In the genomic region with DNA sequence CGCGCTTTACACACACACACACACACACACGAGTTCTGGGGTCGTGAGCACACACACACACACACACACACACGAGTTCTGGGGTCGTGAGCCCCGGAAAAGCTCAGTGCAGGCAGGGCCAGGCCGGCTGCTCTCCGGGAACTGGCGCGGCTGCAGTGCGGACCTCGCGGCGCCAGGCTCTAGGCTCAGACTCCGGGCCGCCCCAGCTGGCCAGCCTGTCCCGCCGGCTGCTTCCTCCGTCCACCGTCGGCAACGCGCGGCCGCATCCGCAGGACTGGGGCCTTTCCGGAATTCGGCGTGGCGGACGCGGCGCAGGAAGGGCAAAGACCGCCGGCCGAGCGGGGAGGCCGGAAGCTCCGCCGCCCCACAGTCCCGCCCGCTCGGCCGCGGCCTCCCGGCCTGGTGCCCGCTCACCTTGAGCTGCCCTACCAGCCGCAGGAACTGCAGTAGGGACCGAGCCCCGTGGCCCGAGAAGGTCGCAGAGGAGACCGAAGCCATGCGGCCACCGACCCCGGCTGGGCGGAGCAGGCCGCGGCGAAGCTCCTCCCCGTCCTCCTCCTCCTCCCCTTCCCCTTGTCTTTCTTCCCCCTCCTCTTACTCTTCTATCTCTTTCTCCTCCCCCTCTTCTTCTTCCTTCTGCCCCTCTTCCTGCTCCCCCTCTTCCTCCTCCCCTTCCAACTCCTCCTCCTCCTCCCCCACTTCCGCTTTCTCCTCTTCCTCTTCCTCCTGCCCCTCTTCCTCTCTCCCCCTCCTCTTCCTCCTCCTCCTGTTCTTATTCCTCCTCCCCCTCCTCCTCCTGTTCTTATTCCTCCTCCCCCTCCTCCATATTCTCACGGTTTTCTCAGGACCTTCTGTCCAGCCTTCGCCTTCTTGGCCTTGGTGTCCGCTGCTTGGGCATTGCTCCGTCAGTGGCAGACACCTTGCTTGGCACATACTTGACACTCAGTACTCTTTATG, we compare ENCODE assay signal across 1 cellular context.
A peak's percentile ranks its signal among the peaks of the same experiment; 100 is the strongest.
TF ChIP-seq lines count a peak whose summit lies in the region.

A gene with protein sequence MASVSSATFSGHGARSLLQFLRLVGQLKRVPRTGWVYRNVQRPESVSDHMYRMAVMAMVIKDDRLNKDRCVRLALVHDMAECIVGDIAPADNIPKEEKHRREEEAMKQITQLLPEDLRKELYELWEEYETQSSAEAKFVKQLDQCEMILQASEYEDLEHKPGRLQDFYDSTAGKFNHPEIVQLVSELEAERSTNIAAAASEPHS (minus strand): TSS at position 533 of the 957 bp plus-strand sequence. CDS start 35 bp downstream, at position 498.

TF ChIP-seq in HepG2, 621 proteins besides CTCF, POLR2A, EP300 and RAD21 (continued from another document and continues in another):
- TF ChIP-seq ZNF160 (CRISPR knock-in tag; IDR thresholded peaks at IDR 0.05) = peak; percentile 77; the same call in 1 of the 2 replicates
- peak; percentile 98 for TF ChIP-seq ZSCAN12 (CRISPR knock-in tag; IDR thresholded peaks at IDR 0.05)
- TF ChIP-seq ZNF367 (CRISPR knock-in tag; IDR thresholded peaks at IDR 0.05; ENCODE audit: borderline replicate concordance) = 0 out of 2 replicates have a peak, but pooled peaks have one; percentile 44
- no peak; the same call in 1 of the 2 replicates for TF ChIP-seq CHCHD3 (CRISPR knock-in tag; IDR thresholded peaks at IDR 0.05)
- TF ChIP-seq, protein P1, sequence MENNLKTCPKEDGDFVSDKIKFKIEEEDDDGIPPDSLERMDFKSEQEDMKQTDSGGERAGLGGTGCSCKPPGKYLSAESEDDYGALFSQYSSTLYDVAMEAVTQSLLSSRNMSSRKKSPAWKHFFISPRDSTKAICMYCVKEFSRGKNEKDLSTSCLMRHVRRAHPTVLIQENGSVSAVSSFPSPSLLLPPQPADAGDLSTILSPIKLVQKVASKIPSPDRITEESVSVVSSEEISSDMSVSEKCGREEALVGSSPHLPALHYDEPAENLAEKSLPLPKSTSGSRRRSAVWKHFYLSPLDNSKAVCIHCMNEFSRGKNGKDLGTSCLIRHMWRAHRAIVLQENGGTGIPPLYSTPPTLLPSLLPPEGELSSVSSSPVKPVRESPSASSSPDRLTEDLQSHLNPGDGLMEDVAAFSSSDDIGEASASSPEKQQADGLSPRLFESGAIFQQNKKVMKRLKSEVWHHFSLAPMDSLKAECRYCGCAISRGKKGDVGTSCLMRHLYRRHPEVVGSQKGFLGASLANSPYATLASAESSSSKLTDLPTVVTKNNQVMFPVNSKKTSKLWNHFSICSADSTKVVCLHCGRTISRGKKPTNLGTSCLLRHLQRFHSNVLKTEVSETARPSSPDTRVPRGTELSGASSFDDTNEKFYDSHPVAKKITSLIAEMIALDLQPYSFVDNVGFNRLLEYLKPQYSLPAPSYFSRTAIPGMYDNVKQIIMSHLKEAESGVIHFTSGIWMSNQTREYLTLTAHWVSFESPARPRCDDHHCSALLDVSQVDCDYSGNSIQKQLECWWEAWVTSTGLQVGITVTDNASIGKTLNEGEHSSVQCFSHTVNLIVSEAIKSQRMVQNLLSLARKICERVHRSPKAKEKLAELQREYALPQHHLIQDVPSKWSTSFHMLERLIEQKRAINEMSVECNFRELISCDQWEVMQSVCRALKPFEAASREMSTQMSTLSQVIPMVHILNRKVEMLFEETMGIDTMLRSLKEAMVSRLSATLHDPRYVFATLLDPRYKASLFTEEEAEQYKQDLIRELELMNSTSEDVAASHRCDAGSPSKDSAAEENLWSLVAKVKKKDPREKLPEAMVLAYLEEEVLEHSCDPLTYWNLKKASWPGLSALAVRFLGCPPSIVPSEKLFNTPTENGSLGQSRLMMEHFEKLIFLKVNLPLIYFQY (CRISPR knock-in tag; IDR thresholded peaks at IDR 0.05; ENCODE audit: borderline replicate concordance) = peak; percentile 91
- TF ChIP-seq KDM3A (CRISPR knock-in tag; IDR thresholded peaks at IDR 0.05; ENCODE audit: low read depth) = peak; percentile 71; the same call in 1 of the 2 replicates
- TF ChIP-seq JARID2 (CRISPR knock-in tag; IDR thresholded peaks at IDR 0.05; ENCODE audit: insufficient replicate concordance) = no peak
- TF ChIP-seq, protein P2, sequence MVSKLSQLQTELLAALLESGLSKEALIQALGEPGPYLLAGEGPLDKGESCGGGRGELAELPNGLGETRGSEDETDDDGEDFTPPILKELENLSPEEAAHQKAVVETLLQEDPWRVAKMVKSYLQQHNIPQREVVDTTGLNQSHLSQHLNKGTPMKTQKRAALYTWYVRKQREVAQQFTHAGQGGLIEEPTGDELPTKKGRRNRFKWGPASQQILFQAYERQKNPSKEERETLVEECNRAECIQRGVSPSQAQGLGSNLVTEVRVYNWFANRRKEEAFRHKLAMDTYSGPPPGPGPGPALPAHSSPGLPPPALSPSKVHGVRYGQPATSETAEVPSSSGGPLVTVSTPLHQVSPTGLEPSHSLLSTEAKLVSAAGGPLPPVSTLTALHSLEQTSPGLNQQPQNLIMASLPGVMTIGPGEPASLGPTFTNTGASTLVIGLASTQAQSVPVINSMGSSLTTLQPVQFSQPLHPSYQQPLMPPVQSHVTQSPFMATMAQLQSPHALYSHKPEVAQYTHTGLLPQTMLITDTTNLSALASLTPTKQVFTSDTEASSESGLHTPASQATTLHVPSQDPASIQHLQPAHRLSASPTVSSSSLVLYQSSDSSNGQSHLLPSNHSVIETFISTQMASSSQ (IDR thresholded peaks at IDR 0.05; ENCODE audit: low read depth) = no peak
- TF ChIP-seq, protein P2 (CRISPR knock-in tag; IDR thresholded peaks at IDR 0.05; ENCODE audit: borderline replicate concordance) = peak; percentile 83
- no peak for TF ChIP-seq SMC3 (IDR thresholded peaks at IDR 0.05; ENCODE audit: low read length)
- no peak for TF ChIP-seq KDM6A (CRISPR knock-in tag; IDR thresholded peaks at IDR 0.05; ENCODE audit: low read depth)
- TF ChIP-seq ZNF567 (CRISPR knock-in tag; IDR thresholded peaks at IDR 0.05; ENCODE audit: borderline replicate concordance) = 0 out of 2 replicates have a peak, but pooled peaks have one; percentile 29
- TF ChIP-seq ZNF7 (CRISPR knock-in tag; IDR thresholded peaks at IDR 0.05) = no peak
- TF ChIP-seq FOXO1 (CRISPR knock-in tag; IDR thresholded peaks at IDR 0.05) = peak; percentile 78
- TF ChIP-seq BHLHE40 (IDR thresholded peaks at IDR 0.05; ENCODE audit: low read length) = 0 out of 2 replicates have a peak, but pooled peaks have one; percentile 3
- no peak for TF ChIP-seq HCFC1 (IDR thresholded peaks at IDR 0.05; ENCODE audit: low read depth, low read length)
- TF ChIP-seq, protein P3, sequence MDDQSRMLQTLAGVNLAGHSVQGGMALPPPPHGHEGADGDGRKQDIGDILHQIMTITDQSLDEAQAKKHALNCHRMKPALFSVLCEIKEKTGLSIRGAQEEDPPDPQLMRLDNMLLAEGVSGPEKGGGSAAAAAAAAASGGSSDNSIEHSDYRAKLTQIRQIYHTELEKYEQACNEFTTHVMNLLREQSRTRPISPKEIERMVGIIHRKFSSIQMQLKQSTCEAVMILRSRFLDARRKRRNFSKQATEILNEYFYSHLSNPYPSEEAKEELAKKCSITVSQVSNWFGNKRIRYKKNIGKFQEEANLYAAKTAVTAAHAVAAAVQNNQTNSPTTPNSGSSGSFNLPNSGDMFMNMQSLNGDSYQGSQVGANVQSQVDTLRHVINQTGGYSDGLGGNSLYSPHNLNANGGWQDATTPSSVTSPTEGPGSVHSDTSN (CRISPR knock-in tag; IDR thresholded peaks at IDR 0.05; ENCODE audit: borderline replicate concordance) = 0 out of 2 replicates have a peak, but pooled peaks have one; percentile 78
- TF ChIP-seq ZNF331 (CRISPR knock-in tag; IDR thresholded peaks at IDR 0.05) = peak; percentile 89
- TF ChIP-seq ZNF773 (CRISPR knock-in tag; IDR thresholded peaks at IDR 0.05; ENCODE audit: borderline replicate concordance) = peak; percentile 96; the same call in 1 of the 2 replicates
- no peak for TF ChIP-seq ZNF20 (CRISPR knock-in tag; IDR thresholded peaks at IDR 0.05)
- TF ChIP-seq, protein P4, sequence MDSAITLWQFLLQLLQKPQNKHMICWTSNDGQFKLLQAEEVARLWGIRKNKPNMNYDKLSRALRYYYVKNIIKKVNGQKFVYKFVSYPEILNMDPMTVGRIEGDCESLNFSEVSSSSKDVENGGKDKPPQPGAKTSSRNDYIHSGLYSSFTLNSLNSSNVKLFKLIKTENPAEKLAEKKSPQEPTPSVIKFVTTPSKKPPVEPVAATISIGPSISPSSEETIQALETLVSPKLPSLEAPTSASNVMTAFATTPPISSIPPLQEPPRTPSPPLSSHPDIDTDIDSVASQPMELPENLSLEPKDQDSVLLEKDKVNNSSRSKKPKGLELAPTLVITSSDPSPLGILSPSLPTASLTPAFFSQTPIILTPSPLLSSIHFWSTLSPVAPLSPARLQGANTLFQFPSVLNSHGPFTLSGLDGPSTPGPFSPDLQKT (CRISPR knock-in tag; IDR thresholded peaks at IDR 0.05; ENCODE audit: borderline replicate concordance) = peak; percentile 91; the same call in 1 of the 2 replicates
- TF ChIP-seq ZNF577 (CRISPR knock-in tag; IDR thresholded peaks at IDR 0.05; ENCODE audit: borderline replicate concordance, low read depth) = 0 out of 2 replicates have a peak, but pooled peaks have one; percentile 70
- TF ChIP-seq CBX5 (CRISPR knock-in tag; IDR thresholded peaks at IDR 0.05; ENCODE audit: borderline replicate concordance) = no peak; the same call in 1 of the 2 replicates
- TF ChIP-seq ZNF737 (CRISPR knock-in tag; IDR thresholded peaks at IDR 0.05; ENCODE audit: borderline replicate concordance) = 0 out of 2 replicates have a peak, but pooled peaks have one; percentile 57
- no peak for TF ChIP-seq ATAD3A (CRISPR knock-in tag; IDR thresholded peaks at IDR 0.05)
- TF ChIP-seq RBM39 (IDR thresholded peaks at IDR 0.05; ENCODE audit: low read depth, low read length, poor library complexity, severe bottlenecking) = peak; percentile 77
- TF ChIP-seq MYNN (CRISPR knock-in tag; IDR thresholded peaks at IDR 0.05; ENCODE audit: low read depth) = no peak; the same call in 1 of the 2 replicates
- TF ChIP-seq KLF11 (CRISPR knock-in tag; IDR thresholded peaks at IDR 0.05) = no peak
- TF ChIP-seq SYNCRIP (IDR thresholded peaks at IDR 0.05; ENCODE audit: insufficient read depth, low read depth, low read length) = no peak
- TF ChIP-seq, protein P5, sequence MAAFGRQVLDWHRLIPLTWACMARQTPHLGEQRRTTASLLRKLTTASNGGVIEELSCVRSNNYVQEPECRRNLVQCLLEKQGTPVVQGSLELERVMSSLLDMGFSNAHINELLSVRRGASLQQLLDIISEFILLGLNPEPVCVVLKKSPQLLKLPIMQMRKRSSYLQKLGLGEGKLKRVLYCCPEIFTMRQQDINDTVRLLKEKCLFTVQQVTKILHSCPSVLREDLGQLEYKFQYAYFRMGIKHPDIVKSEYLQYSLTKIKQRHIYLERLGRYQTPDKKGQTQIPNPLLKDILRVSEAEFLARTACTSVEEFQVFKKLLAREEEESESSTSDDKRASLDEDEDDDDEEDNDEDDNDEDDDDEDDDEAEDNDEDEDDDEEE (CRISPR knock-in tag; IDR thresholded peaks at IDR 0.05) = peak; percentile 97
- peak; percentile 83; the same call in 1 of the 2 replicates for TF ChIP-seq MTF1 (CRISPR knock-in tag; IDR thresholded peaks at IDR 0.05)
- peak; percentile 95 for TF ChIP-seq ELF3 (CRISPR knock-in tag; IDR thresholded peaks at IDR 0.05)
- TF ChIP-seq CBFB (CRISPR knock-in tag; IDR thresholded peaks at IDR 0.05) = peak; percentile 66
- TF ChIP-seq ZNF451 (CRISPR knock-in tag; IDR thresholded peaks at IDR 0.05) = peak; percentile 98
- TF ChIP-seq, protein P6, sequence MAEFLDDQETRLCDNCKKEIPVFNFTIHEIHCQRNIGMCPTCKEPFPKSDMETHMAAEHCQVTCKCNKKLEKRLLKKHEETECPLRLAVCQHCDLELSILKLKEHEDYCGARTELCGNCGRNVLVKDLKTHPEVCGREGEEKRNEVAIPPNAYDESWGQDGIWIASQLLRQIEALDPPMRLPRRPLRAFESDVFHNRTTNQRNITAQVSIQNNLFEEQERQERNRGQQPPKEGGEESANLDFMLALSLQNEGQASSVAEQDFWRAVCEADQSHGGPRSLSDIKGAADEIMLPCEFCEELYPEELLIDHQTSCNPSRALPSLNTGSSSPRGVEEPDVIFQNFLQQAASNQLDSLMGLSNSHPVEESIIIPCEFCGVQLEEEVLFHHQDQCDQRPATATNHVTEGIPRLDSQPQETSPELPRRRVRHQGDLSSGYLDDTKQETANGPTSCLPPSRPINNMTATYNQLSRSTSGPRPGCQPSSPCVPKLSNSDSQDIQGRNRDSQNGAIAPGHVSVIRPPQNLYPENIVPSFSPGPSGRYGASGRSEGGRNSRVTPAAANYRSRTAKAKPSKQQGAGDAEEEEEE (CRISPR knock-in tag; IDR thresholded peaks at IDR 0.05; ENCODE audit: borderline replicate concordance) = no peak
- peak; percentile 97; the same call in 1 of the 2 replicates for TF ChIP-seq ZNF383 (CRISPR knock-in tag; IDR thresholded peaks at IDR 0.05; ENCODE audit: borderline replicate concordance)
- TF ChIP-seq PAWR (CRISPR knock-in tag; IDR thresholded peaks at IDR 0.05; ENCODE audit: borderline replicate concordance) = peak; percentile 97; the same call in 1 of the 2 replicates
- peak; percentile 95; the same call in 1 of the 2 replicates for TF ChIP-seq IRX3 (CRISPR knock-in tag; IDR thresholded peaks at IDR 0.05; ENCODE audit: borderline replicate concordance, low read depth)
